Comparison of ENCODE assay signal across 22 cellular contexts in genomic region chr12:70584332-70584731, GRCh38. TPM values are rescaled to one million over a fixed set of nuclear protein-coding genes. Genes with fewer than 3 reads are reported as not detected.
DNase-seq lines count a peak whose midpoint lies in the region; ATAC-seq, FAIRE-seq and TF ChIP-seq lines count a peak whose summit lies in the region.
"Had no signal": no experiment of that assay in that cellular context is flagged by ENCODE, and none has a peak within 500 bp of the region (broad histone marks: within the 10 kb centered on the region; RNA-seq: fewer than 3 reads in every experiment).

No MANE protein-coding gene starts in this region.

- H4K5ac ChIP-seq in H9 (ENCODE audit: insufficient read length, low read depth, low read length): no peak overlapping the region

- H3K27me3 Mint-ChIP-seq in H9 (ENCODE audit: low read depth): no peaks in the 10 kb centered on the region
- H3K27me3 Mint-ChIP-seq in activated T-cell treated with anti-CD3 and anti-CD28 coated beads, Interleukin-2, amount 50 U/mL, for 24 hours: peaks cover 26% of the 10 kb centered on the region

- CTCF ChIA-PET in HEK293T (lab: Yijun Ruan, JAX): no interaction called here
- CTCF ChIA-PET in K562 (lab: Yijun Ruan, JAX; ENCODE audit: low intra/inter-chr PET ratio): no interaction called here

- H3K79me1 ChIP-seq in H9 (ENCODE audit: insufficient read depth, low read depth, low read length, poor library complexity, severe bottlenecking): no peaks in the 10 kb centered on the region

- no peak overlapping the region for H3K27ac Mint-ChIP-seq in H9
- H3K27ac Mint-ChIP-seq in activated T-cell treated with anti-CD3 and anti-CD28 coated beads, Interleukin-2, amount 50 U/mL, for 24 hours: no peak overlapping the region
- H3K27ac Mint-ChIP-seq: B cell; CD4-positive, alpha-beta T cell; CD8-positive, alpha-beta T cell had no signal

- BruUV-seq in K562 (replicated peaks; lab: Mats Ljungman, UMichigan): no TSS peak

- H3K23me2 ChIP-seq in H9 (ENCODE audit: insufficient read length, low read depth, low read length, poor library complexity, severe bottlenecking): no peaks in the 10 kb centered on the region

- no peak overlapping the region for H2AFZ ChIP-seq in K562 (ENCODE audit: low read depth, low read length)
- no peak overlapping the region for H2AFZ ChIP-seq in H9 (ENCODE audit: low read length)

- H4K91ac ChIP-seq in H9 (ENCODE audit: insufficient read length, low read depth, low read length): no peak overlapping the region

- H4K20me1 ChIP-seq in K562 (replicated peaks; ENCODE audit: control insufficient read depth, insufficient read depth, low read length) (no peaks in the 10 kb centered on the region), H9 (ENCODE audit: control insufficient read depth, insufficient read depth, insufficient read length) (no peaks in the 10 kb centered on the region)
- H4K20me1 ChIP-seq: BLaER1 treated with 17β-estradiol and CSF1 and Interleukin-3, amounts not matched to agents 10 nM and 100 nM had no signal

- H3K9me3 ChIP-seq in K562 (replicated peaks; ENCODE audit: control insufficient read depth, insufficient read depth, low read depth, low read length) (no peaks in the 10 kb centered on the region), H9 (ENCODE audit: control insufficient read depth, low read depth, low read length) (peaks cover 4% of the 10 kb centered on the region)
- H3K9me3 ChIP-seq: Caco-2 had no signal

- peaks cover 8% of the 10 kb centered on the region; the same call in 1 of the 3 replicates for H3K36me3 ChIP-seq in K562 (ENCODE audit: control insufficient read depth, insufficient read depth, low read length)
- H3K36me3 ChIP-seq: BLaER1 treated with 17β-estradiol and CSF1 and Interleukin-3, amounts not matched to agents 10 nM and 100 nM had no signal

- peaks cover 0 to 4% of the 10 kb centered on the region in 2 experiments; a peak in 1 of 4 replicates for H3K4me1 Mint-ChIP-seq in H9
- H3K4me1 Mint-ChIP-seq in activated T-cell treated with anti-CD3 and anti-CD28 coated beads, Interleukin-2, amount 50 U/mL, for 24 hours (ENCODE audit: low read depth): no peaks in the 10 kb centered on the region
- H3K4me1 Mint-ChIP-seq: B cell had no signal

- TF ChIP-seq POLR2A in K562 (conservative IDR thresholded peaks at IDR 0.05): no peak

- no peak overlapping the region for H3K4me3 Mint-ChIP-seq in H9
- no peak overlapping the region for H3K4me3 Mint-ChIP-seq in activated T-cell treated with anti-CD3 and anti-CD28 coated beads, Interleukin-2, amount 50 U/mL, for 24 hours
- H3K4me3 Mint-ChIP-seq: B cell; CD4-positive, alpha-beta T cell; CD8-positive, alpha-beta T cell had no signal

- peak overlapping the region; percentile 0; the same call in 1 of the 2 replicates for H3K27ac ChIP-seq in 22Rv1
- no peak overlapping the region for H3K27ac ChIP-seq in K562 (ENCODE audit: extremely low read depth, low read depth, low read length)
- H3K27ac ChIP-seq in H9 (ENCODE audit: insufficient read length, low read depth, low read length): no peak overlapping the region
- H3K27ac ChIP-seq: BLaER1 treated with 17β-estradiol and CSF1 and Interleukin-3, amounts not matched to agents 10 nM and 100 nM; C4-2B had no signal

- H3K14ac ChIP-seq in H9 (ENCODE audit: insufficient read depth, low read length): no peak overlapping the region

- H3K4me1 ChIP-seq in K562 (replicated peaks in 1 of 2; ENCODE audit: control insufficient read depth in 2 of 2, insufficient read depth in 2 of 2, low read length in 2 of 2) (no peaks in the 10 kb centered on the region), H9 (ENCODE audit: insufficient read depth, low read length) (no peaks in the 10 kb centered on the region)
- H3K4me1 ChIP-seq: BLaER1 treated with 17β-estradiol and CSF1 and Interleukin-3, amounts not matched to agents 10 nM and 100 nM; Caco-2 had no signal

- intact Hi-C loops in K562 (cut with micrococcal nuclease): no loop called here

- H2BK20ac ChIP-seq in H9 (ENCODE audit: low read depth, low read length, poor library complexity, severe bottlenecking): no peak overlapping the region

- no peak overlapping the region for H2BK15ac ChIP-seq in H9 (ENCODE audit: low read depth, low read length)

- H3K4ac ChIP-seq in H9 (ENCODE audit: low read depth, low read length): no peak overlapping the region

- no peak overlapping the region for H2BK12ac ChIP-seq in H9 (ENCODE audit: insufficient read length, low read depth, low read length)

- no peak overlapping the region for H3K56ac ChIP-seq in H9 (ENCODE audit: insufficient read length, low read depth, low read length)

- H3K23ac ChIP-seq in H9 (ENCODE audit: insufficient read length, low read depth, low read length): no peak overlapping the region

- no peak overlapping the region for H3K18ac ChIP-seq in H9 (ENCODE audit: insufficient read length, low read depth, low read length)

- H3K36me3 Mint-ChIP-seq in H9 (ENCODE audit: insufficient read depth in 1 of 3, low read depth in 3 of 3): peaks cover 16 to 29% (median 23%) of the 10 kb centered on the region in 3 experiments
- H3K36me3 Mint-ChIP-seq in activated T-cell treated with anti-CD3 and anti-CD28 coated beads, Interleukin-2, amount 50 U/mL, for 24 hours (ENCODE audit: low read depth): no peaks in the 10 kb centered on the region
- H3K36me3 Mint-ChIP-seq: CD8-positive, alpha-beta T cell had no signal

- no peak overlapping the region for H2BK5ac ChIP-seq in H9 (ENCODE audit: insufficient read length, low read length)

- no peak for DNase-seq in HEK293T (ENCODE audit: extremely low spot score)
- no peak for DNase-seq in K562 (ENCODE audit: extremely low read depth in 1 of 4, low spot score in 3 of 4)
- peak; percentile 52 for DNase-seq in epithelial cell of esophagus (ENCODE audit: low read depth)
- DNase-seq in H9: no peak
- DNase-seq in activated T-cell treated with anti-CD3 and anti-CD28 coated beads, Interleukin-2, amount 50 U/mL, for 24 hours: no peak
- DNase-seq: 8988T; AML-193; Caco-2; Calu3; CD4-positive, alpha-beta T cell; CD8-positive, alpha-beta T cell; DMS79 treated with DMSO at 0.1 percent for 48 hours; GF-D8 had no signal

- H3K4me2 ChIP-seq in K562 (ENCODE audit: insufficient read depth, low read length): no peak overlapping the region
- H3K4me2 ChIP-seq in H9 (ENCODE audit: insufficient read depth, insufficient read length, low read length): no peak overlapping the region
- H3K4me2 ChIP-seq: BLaER1 treated with 17β-estradiol and CSF1 and Interleukin-3, amounts not matched to agents 10 nM and 100 nM had no signal

- no peak overlapping the region for H3K4me3 ChIP-seq in K562
- no peak overlapping the region for H3K4me3 ChIP-seq in epithelial cell of esophagus (ENCODE audit: low read length)
- H3K4me3 ChIP-seq: BLaER1 treated with 17β-estradiol and CSF1 and Interleukin-3, amounts not matched to agents 10 nM and 100 nM had no signal

- H2AK5ac ChIP-seq in H9 (ENCODE audit: insufficient read length, low read length): no peak overlapping the region

- POLR2A ChIA-PET in HEK293T (lab: Yijun Ruan, JAX): no interaction called here
- POLR2A ChIA-PET in K562 (lab: Yijun Ruan, JAX): interaction anchor here (0.7 kb wide), 1 partner anchor 1568 kb away, joined by 4 read pairs; no protein-coding TSS in a partner anchor

- TF ChIP-seq CTCF in 22Rv1 (IDR thresholded peaks at IDR 0.05) (no peak), K562 (IDR thresholded peaks at IDR 0.05 in 2 of 3, conservative IDR thresholded peaks at IDR 0.05 in 1 of 3; ENCODE audit: insufficient read depth in 2 of 3, low read depth in 1 of 3, low read length in 3 of 3) (no peak), epithelial cell of esophagus (IDR thresholded peaks at IDR 0.05; ENCODE audit: insufficient read depth, low read depth, low read length, missing control alignments) (no peak), H9 (conservative IDR thresholded peaks at IDR 0.05) (no peak)

- H3K27me3 ChIP-seq in K562 (ENCODE audit: control insufficient read depth in 2 of 2, insufficient read depth in 2 of 2, low read length in 2 of 2) (no peaks in the 10 kb centered on the region), H9 (ENCODE audit: insufficient read depth, low read length) (no peaks in the 10 kb centered on the region)
- H3K27me3 ChIP-seq: BLaER1 treated with 17β-estradiol and CSF1 and Interleukin-3, amounts not matched to agents 10 nM and 100 nM had no signal

- peaks cover 25 to 33% of the 10 kb centered on the region in 2 experiments for H3K9me3 Mint-ChIP-seq in H9
- H3K9me3 Mint-ChIP-seq in activated T-cell treated with anti-CD3 and anti-CD28 coated beads, Interleukin-2, amount 50 U/mL, for 24 hours: peaks cover 8% of the 10 kb centered on the region

- no peak for FAIRE-seq in K562 (lab: Jason Lieb, UNC)
- FAIRE-seq: A204.1, D721Med, G401.6, GM12891 had no signal

- ATAC-seq in K562 (no peak), GM21825 (IDR thresholded peaks at IDR 0.05; ENCODE audit: unreplicated experiment) (no peak)
- ATAC-seq: CD8-positive, alpha-beta T cell had no signal

- TF ChIP-seq EP300 in K562 (IDR thresholded peaks at IDR 0.05; ENCODE audit: low read length): no peak

- no peak overlapping the region for H3T11ph ChIP-seq in H9 (ENCODE audit: low read length)

- H3K9ac ChIP-seq in K562 (ENCODE audit: insufficient read depth in 1 of 2, low read depth in 2 of 2, low read length in 2 of 2) (no peak overlapping the region), H9 (ENCODE audit: extremely low read depth, insufficient read length, low read length) (no peak overlapping the region)
- H3K9ac ChIP-seq: BLaER1 treated with 17β-estradiol and CSF1 and Interleukin-3, amounts not matched to agents 10 nM and 100 nM had no signal

- WGBS in K562 (ENCODE audit: insufficient coverage, low coverage, missing lambda C conversion rate): 54% methylated on average over 2 of the region's 2 CpGs
- WGBS in H9 (ENCODE audit: extremely low coverage, insufficient read length, low lambda C conversion rate): no CpG with 5 or more reads among the region's 2 CpGs

- H3K79me2 ChIP-seq in K562 (ENCODE audit: control insufficient read depth, insufficient read depth, low read length) (no peaks in the 10 kb centered on the region), H9 (ENCODE audit: insufficient read depth, low read length) (no peaks in the 10 kb centered on the region)

- TF ChIP-seq RAD21 in K562 (CRISPR knock-in tag; conservative IDR thresholded peaks at IDR 0.05 in 1 of 2, IDR thresholded peaks at IDR 0.05 in 1 of 2): no peak

- no peak overlapping the region for H2BK120ac ChIP-seq in H9 (ENCODE audit: low read depth, low read length, poor library complexity, severe bottlenecking)

- in situ Hi-C loops in K562 (cut with MboI): loop anchor here (25.0 kb wide), 1 partner anchor 428 kb away; no protein-coding TSS in a partner anchor

- H3K9me1 ChIP-seq in K562 (ENCODE audit: control insufficient read depth, insufficient read depth, low read length): no peaks in the 10 kb centered on the region

- H4K8ac ChIP-seq in H9 (replicated peaks; ENCODE audit: insufficient read length, low read depth, low read length): no peak overlapping the region

RNA-seq across cellular contexts. Expression of gene PTPRB, which starts 52.9 kb away (rescaled TPM):
- total RNA-seq in K562 (2011; cell fraction: chromatin; rRNA removed; ENCODE audit: low replicate concordance): 9.2 and 18.5 TPM in 2 replicates
- 6.3 and 6.6 TPM in 2 replicates for total RNA-seq in K562 (2011; cell fraction: nucleolus; rRNA removed)
- 8.2 and 9.1 TPM in 2 replicates for total RNA-seq in K562 (2011; cell fraction: nucleoplasm; rRNA removed)
- total RNA-seq in K562 (2014; rRNA removed) (2.1 and 2.4 TPM in 2 replicates), K562 (2014; rRNA removed; fragmentation: Illumina TruSeq; extraction: Trizol) (3.8 and 4.5 TPM in 2 replicates), K562 (2015; rRNA removed; fragmentation: Illumina TruSeq; extraction: Trizol) (5.9 and 6.2 TPM in 2 replicates), K562 (2021) (4.2 and 4.8 TPM in 2 replicates), H9 (2021) (1.2 and 1.4 TPM in 2 replicates)
- polyA plus RNA-seq in K562 (2011; rRNA removed) (1.5 and 1.6 TPM in 2 replicates), K562 (2014; fragmentation: Illumina TruSeq; extraction: Trizol) (3.1 and 3.3 TPM in 2 replicates), K562 (2014; fragmentation: Nextera tagmentation; extraction: Ambion mirVana) (under 1 TPM; 0.46 to 0.59 TPM), K562 (2014; rRNA removed) (3.1 and 4.0 TPM in 2 replicates)
- polyA plus RNA-seq in K562 (2011; cell fraction: cytosol; rRNA removed): 0.49 and 0.72 TPM in 2 replicates
- 2.5 and 2.9 TPM in 2 replicates for polyA plus RNA-seq in K562 (2011; cell fraction: nucleus; rRNA removed)
- polyA plus RNA-seq in K562 (2012): 6.6 and 8.6 TPM in 2 replicates
- 3.5 and 5.0 TPM in 2 replicates for polyA minus RNA-seq in K562 (2011; rRNA and poly(A)+ RNA removed)
- polyA minus RNA-seq in K562 (2011; cell fraction: cytosol; rRNA and poly(A)+ RNA removed): 0.64 and 0.76 TPM in 2 replicates
- 2.4 and 4.9 TPM in 2 replicates for polyA minus RNA-seq in K562 (2011; cell fraction: nucleus; rRNA and poly(A)+ RNA removed)
- total RNA-seq: B cell; CD4-positive, alpha-beta T cell; CD8-positive, alpha-beta T cell had no signal
